In the genomic region with DNA sequence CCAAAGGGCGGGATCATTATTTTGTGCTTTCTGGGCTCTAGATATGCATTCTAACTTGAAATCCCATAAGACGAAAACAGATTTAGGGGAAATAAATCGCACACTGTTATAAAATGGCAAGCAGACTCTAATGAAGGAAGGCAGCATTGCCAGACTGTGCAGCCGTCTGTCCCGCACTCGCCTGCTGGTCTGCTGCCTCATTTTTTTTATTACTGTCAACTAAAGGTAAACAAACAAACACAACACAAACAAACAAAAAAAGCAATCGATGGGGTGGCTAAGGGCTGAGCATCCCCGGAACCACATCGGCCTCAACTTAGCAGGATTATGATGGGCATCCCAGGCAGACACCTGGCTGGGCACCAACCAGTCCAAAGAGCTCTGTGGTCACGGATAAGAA, we compare ENCODE assay signal across 15 cellular contexts. TPM values are rescaled to one million over a fixed set of nuclear protein-coding genes. Genes with fewer than 3 reads are reported as not detected.
"Had no signal": no experiment of that assay in that cellular context is flagged by ENCODE, and none has a peak within 500 bp of the region (broad histone marks: within the 10 kb centered on the region; RNA-seq: fewer than 3 reads in every experiment).

No MANE protein-coding gene starts in this region.

- H3K27ac Mint-ChIP-seq: activated naive CD8-positive, alpha-beta T cell treated with anti-CD3 and anti-CD28 coated beads, Interleukin-2, amount 10 ng/mL, durations not matched to agents 7 days and 5 days; endodermal cell; memory B cell; natural killer cell; progenitor cell of endocrine pancreas; T-helper 17 cell had no signal

- H3K4me3 Mint-ChIP-seq: activated naive CD8-positive, alpha-beta T cell treated with anti-CD3 and anti-CD28 coated beads, Interleukin-2, amount 10 ng/mL, durations not matched to agents 7 days and 5 days; endodermal cell; memory B cell; natural killer cell; T-helper 17 cell had no signal

- DNase-seq: activated naive CD4-positive, alpha-beta T cell; activated naive CD8-positive, alpha-beta T cell treated with anti-CD3 and anti-CD28 coated beads, Interleukin-2, amount 10 ng/mL, durations not matched to agents 7 days and 5 days; activated T-cell treated with anti-CD3 and anti-CD28 coated beads for 4 hours; anterior cingulate cortex; endodermal cell; left lung; natural killer cell; occipital lobe; small intestine; stomach; T-helper 17 cell had no signal

- H3K4me3 ChIP-seq: left lung, stomach had no signal

- H3K9me3 Mint-ChIP-seq: activated naive CD8-positive, alpha-beta T cell treated with anti-CD3 and anti-CD28 coated beads, Interleukin-2, amount 10 ng/mL, durations not matched to agents 7 days and 5 days; endodermal cell had no signal

- ATAC-seq: left lung, natural killer cell, right cardiac atrium, T-helper 17 cell had no signal

- H3K36me3 ChIP-seq: left lung, stomach had no signal

- H3K27me3 Mint-ChIP-seq: activated naive CD8-positive, alpha-beta T cell treated with anti-CD3 and anti-CD28 coated beads, Interleukin-2, amount 10 ng/mL, durations not matched to agents 7 days and 5 days; T-helper 17 cell had no signal

- H3K36me3 Mint-ChIP-seq: activated naive CD8-positive, alpha-beta T cell treated with anti-CD3 and anti-CD28 coated beads, Interleukin-2, amount 10 ng/mL, durations not matched to agents 7 days and 5 days; memory B cell; natural killer cell had no signal

- H3K27ac ChIP-seq: dorsolateral prefrontal cortex, left lung, stomach had no signal

- H3K27me3 ChIP-seq: dorsolateral prefrontal cortex, left lung, stomach had no signal

- H3K4me1 Mint-ChIP-seq: activated naive CD8-positive, alpha-beta T cell treated with anti-CD3 and anti-CD28 coated beads, Interleukin-2, amount 10 ng/mL, durations not matched to agents 7 days and 5 days; natural killer cell; T-helper 17 cell had no signal

- H3K9me3 ChIP-seq: left lung, stomach had no signal

RNA-seq across cellular contexts. Expression of gene ZNF521, which starts 24.3 kb away (rescaled TPM):
- total RNA-seq: activated naive CD8-positive, alpha-beta T cell treated with anti-CD3 and anti-CD28 coated beads, Interleukin-2, amount 10 ng/mL, durations not matched to agents 7 days and 5 days had no signal
